In the genomic region with DNA sequence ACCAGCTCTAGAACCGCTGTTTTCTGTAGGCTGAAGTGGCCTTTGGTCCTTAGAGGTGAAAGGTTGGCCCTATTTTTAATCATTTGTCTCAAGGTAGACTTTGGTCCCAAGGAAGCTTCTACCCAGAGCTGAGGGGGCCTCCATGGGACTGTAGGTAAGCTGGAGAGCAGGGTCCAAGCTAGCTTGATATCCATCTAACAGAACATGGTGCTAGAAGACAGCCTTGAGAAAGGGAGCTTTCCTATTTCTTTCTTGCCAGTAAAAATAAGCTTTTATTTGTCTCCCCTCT, we compare ENCODE assay signal across 18 cellular contexts.
"Had no signal": no experiment of that assay in that cellular context is flagged by ENCODE, and none has a peak within 500 bp of the region (broad histone marks: within the 10 kb centered on the region; RNA-seq: fewer than 3 reads in every experiment).

No MANE protein-coding gene starts in this region.

- H3K36me3 Mint-ChIP-seq: activated naive CD4-positive, alpha-beta T cell treated with anti-CD3 and anti-CD28 coated beads, Interleukin-2, amount 10 ng/mL, durations not matched to agents 7 days and 5 days; activated naive CD8-positive, alpha-beta T cell treated with anti-CD3 and anti-CD28 coated beads, Interleukin-2, amount 10 ng/mL, durations not matched to agents 7 days and 5 days; naive B cell had no signal

- H2AFZ ChIP-seq: parathyroid adenoma had no signal

- H3K9me3 Mint-ChIP-seq: activated naive CD4-positive, alpha-beta T cell treated with anti-CD3 and anti-CD28 coated beads, Interleukin-2, amount 10 ng/mL, durations not matched to agents 7 days and 5 days; activated naive CD8-positive, alpha-beta T cell treated with anti-CD3 and anti-CD28 coated beads, Interleukin-2, amount 10 ng/mL, durations not matched to agents 7 days and 5 days; activated T-helper 1 cell treated with anti-CD3 and anti-CD28 coated beads, Interleukin-12 subunit alpha, Interleukin-12 subunit beta, Interleukin-2, Interleukin-4 antibody, amounts not matched to agents 30 ng/mL and 10 ng/mL and 1 ng/mL, durations not matched to agents 14 hours and 24 hours and 36 hours; nephron progenitor cell; T-helper 1 cell treated with Interleukin-12 subunit alpha and Interleukin-12 subunit beta and Interleukin-4 antibody, amounts not matched to agents 30 μg/mL and 1 μg/mL, for 36 hours had no signal

- H3K9ac ChIP-seq: parathyroid adenoma had no signal

- H3K79me2 ChIP-seq: parathyroid adenoma had no signal

- H3K4me3 ChIP-seq: left lung, lung, psoas muscle had no signal

- H3K4me3 Mint-ChIP-seq: activated naive CD4-positive, alpha-beta T cell treated with anti-CD3 and anti-CD28 coated beads, Interleukin-2, amount 10 ng/mL, durations not matched to agents 7 days and 5 days; activated naive CD8-positive, alpha-beta T cell treated with anti-CD3 and anti-CD28 coated beads, Interleukin-2, amount 10 ng/mL, durations not matched to agents 7 days and 5 days; activated T-helper 1 cell treated with anti-CD3 and anti-CD28 coated beads, Interleukin-12 subunit alpha, Interleukin-12 subunit beta, Interleukin-2, Interleukin-4 antibody, amounts not matched to agents 30 ng/mL and 10 ng/mL and 1 ng/mL, durations not matched to agents 14 hours and 24 hours and 36 hours; naive B cell; nephron progenitor cell; T-helper 1 cell treated with Interleukin-12 subunit alpha and Interleukin-12 subunit beta and Interleukin-4 antibody, amounts not matched to agents 30 μg/mL and 1 μg/mL, for 36 hours had no signal

- H3K36me3 ChIP-seq: left lung had no signal

- H3K4me1 ChIP-seq: parathyroid adenoma, psoas muscle had no signal

- H3K27ac ChIP-seq: left lung, parathyroid adenoma, psoas muscle, VCaP had no signal

- H3K9me3 ChIP-seq: left lung, psoas muscle had no signal

- DNase-seq: activated CD4-positive, alpha-beta T cell treated with anti-CD3 and anti-CD28 coated beads for 48 hours; activated CD4-positive, alpha-beta T cell treated with anti-CD3 and anti-CD28 coated beads, Interleukin-2, amount 50 U/mL, for 48 hours; activated CD8-positive, alpha-beta memory T cell treated with anti-CD3 and anti-CD28 coated beads for 24 hours; activated gamma-delta T cell; activated naive CD4-positive, alpha-beta T cell treated with anti-CD3 and anti-CD28 coated beads, Interleukin-2, amount 10 ng/mL, durations not matched to agents 7 days and 5 days; activated naive CD8-positive, alpha-beta T cell treated with anti-CD3 and anti-CD28 coated beads, Interleukin-2, amount 10 ng/mL, durations not matched to agents 7 days and 5 days; left lung; naive B cell; nephron progenitor cell; psoas muscle; stimulated activated CD4-positive, alpha-beta T cell treated with anti-CD3 and anti-CD28 coated beads, Interleukin-2, amount 100 ng/mL, for 48 hours; stimulated activated naive CD4-positive, alpha-beta T cell treated with Interleukin-2 at 50 U/mL for 16 hours; T-helper 9 cell had no signal

- H3K27ac Mint-ChIP-seq: activated naive CD4-positive, alpha-beta T cell treated with anti-CD3 and anti-CD28 coated beads, Interleukin-2, amount 10 ng/mL, durations not matched to agents 7 days and 5 days; activated naive CD8-positive, alpha-beta T cell treated with anti-CD3 and anti-CD28 coated beads, Interleukin-2, amount 10 ng/mL, durations not matched to agents 7 days and 5 days; activated T-helper 1 cell treated with anti-CD3 and anti-CD28 coated beads, Interleukin-12 subunit alpha, Interleukin-12 subunit beta, Interleukin-2, Interleukin-4 antibody, amounts not matched to agents 30 ng/mL and 10 ng/mL and 1 ng/mL, durations not matched to agents 14 hours and 24 hours and 36 hours; naive B cell; nephron progenitor cell; T-helper 1 cell treated with Interleukin-12 subunit alpha and Interleukin-12 subunit beta and Interleukin-4 antibody, amounts not matched to agents 30 μg/mL and 1 μg/mL, for 36 hours had no signal

- ATAC-seq: psoas muscle had no signal
